16 cellular contexts compared by ENCODE assay signal in the genomic region with DNA sequence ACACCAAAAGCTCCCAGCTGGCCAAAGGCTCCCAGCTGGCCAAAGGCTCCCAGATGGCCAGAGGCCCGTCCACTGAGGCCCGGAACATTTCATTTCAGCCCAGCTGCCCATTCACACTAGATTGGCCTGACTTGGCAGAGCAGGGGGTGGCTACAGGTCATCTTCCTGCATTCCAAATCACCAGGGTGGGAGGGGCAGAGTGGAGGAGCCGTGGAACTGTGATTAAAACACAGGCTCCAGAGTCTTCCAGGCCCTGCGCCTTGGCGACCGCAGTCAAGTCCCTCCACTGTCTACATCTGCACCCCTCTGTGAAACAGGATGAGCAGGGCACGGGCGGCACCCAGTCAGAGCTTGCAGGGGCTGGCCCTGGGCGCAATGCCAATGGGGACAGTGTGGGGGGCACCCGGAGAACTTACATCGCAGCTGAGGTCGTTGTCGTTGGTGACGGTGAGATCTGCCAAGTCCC. TPM values are rescaled to one million over a fixed set of nuclear protein-coding genes. Genes with fewer than 3 reads are reported as not detected.
DNase-seq lines count a peak whose midpoint lies in the region; ATAC-seq and TF ChIP-seq lines count a peak whose summit lies in the region.
"Had no signal": no experiment of that assay in that cellular context is flagged by ENCODE, and none has a peak within 500 bp of the region (broad histone marks: within the 10 kb centered on the region; RNA-seq: fewer than 3 reads in every experiment).

No MANE protein-coding gene starts in this region.

- peaks cover 31% of the 10 kb centered on the region for H3K4me1 Mint-ChIP-seq in activated naive CD8-positive, alpha-beta T cell treated with anti-CD3 and anti-CD28 coated beads, Interleukin-2, amount 10 ng/mL, durations not matched to agents 7 days and 5 days
- H3K4me1 Mint-ChIP-seq in activated naive CD8-positive, alpha-beta T cell treated with anti-CD3 and anti-CD28 coated beads for 36 hours = peaks cover 29% of the 10 kb centered on the region

- H3K4me1 ChIP-seq in testis = peaks cover 15% of the 10 kb centered on the region
- no peaks in the 10 kb centered on the region for H3K4me1 ChIP-seq in ascending aorta

- POLR2A ChIA-PET in activated naive CD8-positive, alpha-beta T cell treated with anti-CD3 and anti-CD28 coated beads, Interleukin-2, amount 10 ng/mL, durations not matched to agents 7 days and 5 days (lab: Charles Lee) = interaction anchor here (1.0 to 2.1 kb wide), 2 partner anchors 12 to 13 kb away, joined by 3 to 17 read pairs; no protein-coding TSS in a partner anchor

- TF ChIP-seq POLR2A in testis (IDR thresholded peaks at IDR 0.05) = no peak

- no peak for DNase-seq in activated naive CD8-positive, alpha-beta T cell treated with anti-CD3 and anti-CD28 coated beads, Interleukin-2, amount 10 ng/mL, durations not matched to agents 7 days and 5 days
- DNase-seq in activated naive CD8-positive, alpha-beta T cell treated with anti-CD3 and anti-CD28 coated beads for 36 hours = no peak
- peak; percentile 53 to 56 for DNase-seq in lung microvascular endothelial cell (ENCODE audit: low read depth in 2 of 2)
- no peak for DNase-seq in testis
- no peak for DNase-seq in KBM-7
- DNase-seq in ascending aorta (ENCODE audit: low spot score in 2 of 2) = no peak
- no peak for DNase-seq in SHP77 treated with DMSO at 0.1 percent for 48 hours (lab: John Stamatoyannopoulos, UW)
- DNase-seq: activated CD4-positive, alpha-beta T cell treated with anti-CD3 and anti-CD28 coated beads for 1 hour; activated effector memory CD4-positive, alpha-beta T cell treated with anti-CD3 and anti-CD28 coated beads, Interleukin-2, amount 50 U/mL, for 16 hours; cerebellar nuclear complex; foreskin fibroblast; NCI-H526 treated with DMSO at 0.1 percent for 48 hours; T-helper 17 cell had no signal

- peak overlapping the region; percentile 48 for H3K27ac Mint-ChIP-seq in activated naive CD8-positive, alpha-beta T cell treated with anti-CD3 and anti-CD28 coated beads, Interleukin-2, amount 10 ng/mL, durations not matched to agents 7 days and 5 days
- no peak overlapping the region for H3K27ac Mint-ChIP-seq in activated naive CD8-positive, alpha-beta T cell treated with anti-CD3 and anti-CD28 coated beads for 36 hours

- H3K36me3 Mint-ChIP-seq in activated naive CD8-positive, alpha-beta T cell treated with anti-CD3 and anti-CD28 coated beads, Interleukin-2, amount 10 ng/mL, durations not matched to agents 7 days and 5 days = peaks cover 23% of the 10 kb centered on the region
- H3K36me3 Mint-ChIP-seq in activated naive CD8-positive, alpha-beta T cell treated with anti-CD3 and anti-CD28 coated beads for 36 hours = peaks cover 32% of the 10 kb centered on the region

- H3K36me3 ChIP-seq in testis (ENCODE audit: low read depth, missing control alignments) (no peaks in the 10 kb centered on the region), ascending aorta (peaks cover 92 to 94% of the 10 kb centered on the region in 2 donors)

- no peaks in the 10 kb centered on the region for H3K9me3 ChIP-seq in testis
- no peaks in the 10 kb centered on the region for H3K9me3 ChIP-seq in ascending aorta
- H3K9me3 ChIP-seq: suprapubic skin had no signal

- peak overlapping the region; percentile 31 for H3K27ac ChIP-seq in cingulate gyrus (ENCODE audit: low read depth, low read length)
- peak overlapping the region; percentile 18 to 56 for H3K27ac ChIP-seq in testis
- no peak overlapping the region for H3K27ac ChIP-seq in ascending aorta
- H3K27ac ChIP-seq: C4-2B, suprapubic skin had no signal

- H3K4me3 Mint-ChIP-seq in activated naive CD8-positive, alpha-beta T cell treated with anti-CD3 and anti-CD28 coated beads, Interleukin-2, amount 10 ng/mL, durations not matched to agents 7 days and 5 days = no peak overlapping the region
- no peak overlapping the region for H3K4me3 Mint-ChIP-seq in activated naive CD8-positive, alpha-beta T cell treated with anti-CD3 and anti-CD28 coated beads for 36 hours
- H3K4me3 Mint-ChIP-seq: T-helper 17 cell had no signal

- TF ChIP-seq CTCF in testis (IDR thresholded peaks at IDR 0.05) (no peak), ascending aorta (IDR thresholded peaks at IDR 0.05) (no peak)

- H3K4me3 ChIP-seq in testis (no peak overlapping the region), ascending aorta (no peak overlapping the region)
- H3K4me3 ChIP-seq: suprapubic skin had no signal

- no peak for ATAC-seq in activated naive CD8-positive, alpha-beta T cell treated with anti-CD3 and anti-CD28 coated beads, Interleukin-2, amount 10 ng/mL, durations not matched to agents 7 days and 5 days (ENCODE audit: low read depth)
- ATAC-seq: T-helper 17 cell had no signal

- in situ Hi-C loops in KBM-7 (cut with MboI; ENCODE audit: low pct_unique_long_range_greater_than_20kb, low sequenced_read_pairs) = no loop called here

- no peaks in the 10 kb centered on the region for H3K9me3 Mint-ChIP-seq in activated naive CD8-positive, alpha-beta T cell treated with anti-CD3 and anti-CD28 coated beads, Interleukin-2, amount 10 ng/mL, durations not matched to agents 7 days and 5 days
- H3K9me3 Mint-ChIP-seq in activated naive CD8-positive, alpha-beta T cell treated with anti-CD3 and anti-CD28 coated beads for 36 hours = no peaks in the 10 kb centered on the region

- H3K27me3 ChIP-seq in testis (no peaks in the 10 kb centered on the region), ascending aorta (no peaks in the 10 kb centered on the region)
- H3K27me3 ChIP-seq: suprapubic skin had no signal

- WGBS in testis, 2 donors = 43 to 56% methylated on average over 9 to 14 of the region's 14 CpGs

- H3K27me3 Mint-ChIP-seq in activated naive CD8-positive, alpha-beta T cell treated with anti-CD3 and anti-CD28 coated beads, Interleukin-2, amount 10 ng/mL, durations not matched to agents 7 days and 5 days = no peaks in the 10 kb centered on the region
- no peaks in the 10 kb centered on the region for H3K27me3 Mint-ChIP-seq in activated naive CD8-positive, alpha-beta T cell treated with anti-CD3 and anti-CD28 coated beads for 36 hours
- H3K27me3 Mint-ChIP-seq: T-helper 17 cell had no signal

- intact Hi-C loops in testis (cut with DNase I; ENCODE audit: low total_unique reads) = no loop called here
- intact Hi-C loops in ascending aorta (cut with DNase I) = no loop called here

RNA-seq across cellular contexts. Expression of a gene that starts 10.2 kb away (rescaled TPM):
- total RNA-seq in activated naive CD8-positive, alpha-beta T cell treated with anti-CD3 and anti-CD28 coated beads, Interleukin-2, amount 10 ng/mL, durations not matched to agents 7 days and 5 days = 100 to 1,000 TPM; 166 to 173 TPM
- total RNA-seq in activated naive CD8-positive, alpha-beta T cell treated with anti-CD3 and anti-CD28 coated beads for 36 hours = 10 to 100 TPM; 68.6 to 76.2 TPM
- 28.1 and 30.6 TPM in 2 replicates for total RNA-seq in lung microvascular endothelial cell
- 10 to 100 TPM; 25.6 to 35.4 TPM for total RNA-seq in testis
- 22.6 TPM for polyA plus RNA-seq in testis (ENCODE audit: insufficient read depth, low read depth, low replicate concordance)
- total RNA-seq in ascending aorta = 101 TPM

RNA-seq across cellular contexts. Expression of a gene that starts 18.8 kb away (rescaled TPM):
- 10 to 100 TPM; 17.8 to 18.1 TPM for total RNA-seq in activated naive CD8-positive, alpha-beta T cell treated with anti-CD3 and anti-CD28 coated beads, Interleukin-2, amount 10 ng/mL, durations not matched to agents 7 days and 5 days
- total RNA-seq in activated naive CD8-positive, alpha-beta T cell treated with anti-CD3 and anti-CD28 coated beads for 36 hours = 10 to 100 TPM; 17.3 to 18.8 TPM
- 8.9 and 13.9 TPM in 2 replicates for total RNA-seq in lung microvascular endothelial cell
- total RNA-seq in testis = 10 to 100 TPM; 33.0 to 37.2 TPM
- 22.9 TPM for polyA plus RNA-seq in testis (ENCODE audit: insufficient read depth, low read depth, low replicate concordance)
- total RNA-seq in ascending aorta = 11.8 TPM

RNA-seq across cellular contexts. Expression of a gene that starts 19.2 kb away (rescaled TPM):
- 10 to 100 TPM; 79.2 to 87.5 TPM for total RNA-seq in activated naive CD8-positive, alpha-beta T cell treated with anti-CD3 and anti-CD28 coated beads, Interleukin-2, amount 10 ng/mL, durations not matched to agents 7 days and 5 days
- 10 to 100 TPM; 54.9 to 57.9 TPM for total RNA-seq in activated naive CD8-positive, alpha-beta T cell treated with anti-CD3 and anti-CD28 coated beads for 36 hours
- total RNA-seq in lung microvascular endothelial cell = 67.6 and 84.3 TPM in 2 replicates
- 100 to 1,000 TPM; 229 to 308 TPM for total RNA-seq in testis
- 213 TPM for polyA plus RNA-seq in testis (ENCODE audit: insufficient read depth, low read depth, low replicate concordance)
- total RNA-seq in ascending aorta = 151 TPM

Comparison
In these comparisons a context has a peak if more than half of its experiments do, and no peak if none do; other contexts are left out.
1. DNase-seq: peak in lung microvascular endothelial cell (2 of 2); none in activated naive CD8-positive, alpha-beta T cell treated with anti-CD3 and anti-CD28 coated beads, Interleukin-2, amount 10 ng/mL, durations not matched to agents 7 days and 5 days (single experiment), activated naive CD8-positive, alpha-beta T cell treated with anti-CD3 and anti-CD28 coated beads for 36 hours (single experiment), testis (single experiment), KBM-7 (single experiment), ascending aorta (0 of 2) and SHP77 treated with DMSO at 0.1 percent for 48 hours (single experiment).
2. H3K27ac ChIP-seq: peak in cingulate gyrus (single experiment) and testis (2 of 2); none in ascending aorta (0 of 2).